8 cellular contexts compared by ENCODE assay signal in the genomic region with DNA sequence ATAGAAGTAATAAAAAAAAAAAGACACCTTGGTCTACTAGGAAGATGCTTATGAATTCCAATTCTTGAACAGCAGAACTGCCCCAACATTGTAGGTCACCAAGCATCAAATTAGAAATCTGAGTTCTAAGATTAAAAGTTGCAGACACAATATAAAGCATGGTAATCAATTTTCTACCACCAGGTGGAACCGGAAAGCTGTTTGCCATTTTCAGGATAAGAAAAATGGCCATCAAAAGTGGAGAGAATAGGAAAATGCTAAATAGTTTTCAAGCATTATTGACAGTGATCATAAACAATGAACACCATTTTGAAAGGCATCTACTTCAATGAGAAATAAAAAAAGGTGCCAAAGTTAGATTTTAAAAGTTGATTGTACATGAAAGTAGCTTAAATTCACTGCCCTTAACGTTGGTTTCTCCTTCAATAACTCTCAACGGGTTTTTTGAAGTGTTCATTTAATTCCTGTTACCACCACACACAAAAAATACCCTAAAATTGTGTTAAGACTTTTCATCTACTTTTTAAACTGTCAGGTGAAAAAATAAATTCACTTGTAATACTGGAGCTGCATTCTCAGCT.
DNase-seq lines count a peak whose midpoint lies in the region; FAIRE-seq and TF ChIP-seq lines count a peak whose summit lies in the region.

No MANE protein-coding gene starts in this region.

- intact Hi-C loops in MCF 10A (cut with micrococcal nuclease) = loop anchor here (1.0 to 10.0 kb wide), 4 partner anchors 202 to 1000 kb away; no protein-coding TSS in a partner anchor
- intact Hi-C loops in activated naive CD4-positive, alpha-beta T cell treated with anti-CD3 and anti-CD28 coated beads for 36 hours (cut with micrococcal nuclease) = loop anchor here (1.0 kb wide), 1 partner anchor 305 kb away; no protein-coding TSS in a partner anchor

- H3K36me3 Mint-ChIP-seq in MCF 10A (ENCODE audit: insufficient read depth, unreplicated experiment) = no peaks in the 10 kb centered on the region
- H3K36me3 Mint-ChIP-seq in activated naive CD8-positive, alpha-beta T cell treated with anti-CD3 and anti-CD28 coated beads for 36 hours = no peaks in the 10 kb centered on the region
- no peaks in the 10 kb centered on the region for H3K36me3 Mint-ChIP-seq in activated naive CD4-positive, alpha-beta T cell treated with anti-CD3 and anti-CD28 coated beads for 36 hours (ENCODE audit: low read depth)

- no peak overlapping the region for H3K27ac Mint-ChIP-seq in MCF 10A (ENCODE audit: low read depth, unreplicated experiment)
- H3K27ac Mint-ChIP-seq in activated naive CD8-positive, alpha-beta T cell treated with anti-CD3 and anti-CD28 coated beads for 36 hours = no peak overlapping the region
- no peak overlapping the region for H3K27ac Mint-ChIP-seq in activated naive CD4-positive, alpha-beta T cell treated with anti-CD3 and anti-CD28 coated beads for 36 hours

- BruUV-seq in MCF 10A (replicated peaks; lab: Mats Ljungman, UMichigan) = no TSS peak

- no peaks in the 10 kb centered on the region for H3K9me3 Mint-ChIP-seq in MCF 10A (ENCODE audit: unreplicated experiment)
- no peaks in the 10 kb centered on the region for H3K9me3 Mint-ChIP-seq in activated naive CD8-positive, alpha-beta T cell treated with anti-CD3 and anti-CD28 coated beads for 36 hours
- no peaks in the 10 kb centered on the region for H3K9me3 Mint-ChIP-seq in activated naive CD4-positive, alpha-beta T cell treated with anti-CD3 and anti-CD28 coated beads for 36 hours

- no peak overlapping the region for H3K4me3 Mint-ChIP-seq in MCF 10A (ENCODE audit: unreplicated experiment)
- no peak overlapping the region for H3K4me3 Mint-ChIP-seq in activated naive CD8-positive, alpha-beta T cell treated with anti-CD3 and anti-CD28 coated beads for 36 hours
- no peak overlapping the region for H3K4me3 Mint-ChIP-seq in activated naive CD4-positive, alpha-beta T cell treated with anti-CD3 and anti-CD28 coated beads for 36 hours

- DNase-seq in D721Med (ENCODE audit: insufficient read length, low spot score) (no peak), LoVo (ENCODE audit: low spot score) (peak; percentile 32), MCF 10A (ENCODE audit: unreplicated experiment) (peak; percentile 62), myocyte (ENCODE audit: low read depth) (peak; percentile 59), COLO668 (lab: John Stamatoyannopoulos, UW; ENCODE audit: unreplicated experiment) (no peak), ureter (ENCODE audit: low spot score) (no peak)
- no peak for DNase-seq in activated naive CD8-positive, alpha-beta T cell treated with anti-CD3 and anti-CD28 coated beads for 36 hours
- no peak for DNase-seq in activated naive CD4-positive, alpha-beta T cell treated with anti-CD3 and anti-CD28 coated beads for 36 hours

- TF ChIP-seq CTCF in D721Med (IDR thresholded peaks at IDR 0.05; ENCODE audit: insufficient read depth, missing control alignments) (peak; percentile 57), MCF 10A (IDR thresholded peaks at IDR 0.05; ENCODE audit: unreplicated experiment) (peak; percentile 79)

- CTCF ChIA-PET in MCF 10A (lab: Yijun Ruan, JAX) = interaction anchor here (0.5 to 5.2 kb wide), 25 partner anchors 10 to 1423 kb away, joined by 3 to 115 read pairs (median 4); a partner anchor contains a TSS
- CTCF ChIA-PET in activated naive CD4-positive, alpha-beta T cell treated with anti-CD3 and anti-CD28 coated beads for 36 hours (lab: Charles Lee) = interaction anchor here (0.7 to 1.3 kb wide), 2 partner anchors 12 to 206 kb away, joined by 3 read pairs; no protein-coding TSS in a partner anchor

- POLR2A ChIA-PET in MCF 10A (lab: Yijun Ruan, JAX) = interaction anchor here (1.0 to 2.5 kb wide), 4 partner anchors 158 to 306 kb away, joined by 3 to 15 read pairs (median 3); no protein-coding TSS in a partner anchor

- H3K4me1 Mint-ChIP-seq in MCF 10A (ENCODE audit: insufficient read depth, unreplicated experiment) = no peaks in the 10 kb centered on the region
- H3K4me1 Mint-ChIP-seq in activated naive CD8-positive, alpha-beta T cell treated with anti-CD3 and anti-CD28 coated beads for 36 hours = no peaks in the 10 kb centered on the region
- H3K4me1 Mint-ChIP-seq in activated naive CD4-positive, alpha-beta T cell treated with anti-CD3 and anti-CD28 coated beads for 36 hours (ENCODE audit: low read depth) = no peaks in the 10 kb centered on the region

- no peaks in the 10 kb centered on the region for H3K27me3 Mint-ChIP-seq in MCF 10A (ENCODE audit: insufficient read depth, unreplicated experiment)
- no peaks in the 10 kb centered on the region for H3K27me3 Mint-ChIP-seq in activated naive CD8-positive, alpha-beta T cell treated with anti-CD3 and anti-CD28 coated beads for 36 hours
- no peaks in the 10 kb centered on the region for H3K27me3 Mint-ChIP-seq in activated naive CD4-positive, alpha-beta T cell treated with anti-CD3 and anti-CD28 coated beads for 36 hours (ENCODE audit: low read depth)

- peak; percentile 91 for FAIRE-seq in D721Med (lab: Jason Lieb, UNC)

Comparison
In these comparisons a context has a peak if more than half of its experiments do, and no peak if none do; other contexts are left out.
1. DNase-seq: peak in LoVo (single experiment), MCF 10A (single experiment) and myocyte (single experiment); none in D721Med (single experiment), activated naive CD8-positive, alpha-beta T cell treated with anti-CD3 and anti-CD28 coated beads for 36 hours (single experiment), COLO668 (single experiment), ureter (single experiment) and activated naive CD4-positive, alpha-beta T cell treated with anti-CD3 and anti-CD28 coated beads for 36 hours (single experiment).